ENCODE assay signal across 15 cellular contexts in the genomic region with DNA sequence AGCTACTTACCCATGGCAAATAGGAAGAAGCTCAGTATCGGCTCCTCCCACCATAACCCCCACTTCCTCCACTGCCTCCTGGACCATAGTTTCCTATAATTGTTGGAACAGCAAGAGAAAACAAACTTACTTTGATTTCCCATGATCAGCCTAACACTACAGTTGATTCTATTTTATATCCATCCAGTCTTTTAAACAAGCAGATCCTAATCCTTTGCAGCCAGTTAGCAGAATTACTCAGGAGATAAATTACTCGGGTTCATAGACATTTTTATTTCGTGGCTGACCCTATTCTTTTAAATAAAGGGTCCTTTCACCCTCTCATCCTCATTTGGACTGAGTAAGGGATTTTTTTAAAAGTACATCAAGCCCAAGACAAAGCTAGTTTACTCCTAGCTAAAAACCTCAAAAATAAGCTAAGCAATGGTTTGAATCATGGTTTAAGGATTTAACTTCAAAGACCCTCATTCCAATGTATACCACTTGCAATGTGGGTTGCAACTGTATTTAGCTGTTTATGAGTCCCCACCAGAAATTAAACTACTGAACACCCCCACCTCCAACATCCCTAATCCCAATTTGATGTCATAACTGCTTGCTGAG. TPM values are rescaled to one million over a fixed set of nuclear protein-coding genes. Genes with fewer than 3 reads are reported as not detected.
A peak's percentile ranks its signal among the peaks of the same experiment; 100 is the strongest.
DNase-seq lines count a peak whose midpoint lies in the region; ATAC-seq and TF ChIP-seq lines count a peak whose summit lies in the region.
"Had no signal": no experiment of that assay in that cellular context is flagged by ENCODE, and none has a peak within 500 bp of the region (broad histone marks: within the 10 kb centered on the region; RNA-seq: fewer than 3 reads in every experiment).

No MANE protein-coding gene starts in this region.

- intact Hi-C loops in mammary epithelial cell (cut with micrococcal nuclease): no loop called here

- no peak for ATAC-seq in activated T-cell treated with anti-CD3 and anti-CD28 coated beads, Interleukin-2, amount 50 U/mL, for 72 hours (replicated peaks in 1 of 2)
- ATAC-seq in stimulated activated memory B cell treated with anti-CD40 and anti-IgM and Interleukin-4, amounts not matched to agents 10 μg/mL and 1 μg/mL and 100 μg/mL, for 72 hours: no peak
- ATAC-seq: HCT116 had no signal

- H3K9ac ChIP-seq in OCI-LY1 (ENCODE audit: low read length) (no peak overlapping the region), mammary epithelial cell (ENCODE audit: insufficient read depth, low read length) (no peak overlapping the region)
- H3K9ac ChIP-seq: parathyroid adenoma had no signal

- dilution Hi-C loops in mammary epithelial cell (cut with HindIII; ENCODE audit: low sequenced_read_pairs): no loop called here

- no peaks in the 10 kb centered on the region for H3K27me3 ChIP-seq in OCI-LY1 (ENCODE audit: insufficient read depth, low read length)
- no peaks in the 10 kb centered on the region for H3K27me3 ChIP-seq in mammary epithelial cell (ENCODE audit: insufficient read depth, low read length)

- no TSS peak for BruUV-seq in mammary epithelial cell (replicated peaks; lab: Mats Ljungman, UMichigan)

- peak overlapping the region; percentile 8 for H3K27ac ChIP-seq in OCI-LY1 (ENCODE audit: low read depth, low read length, poor library complexity, severe bottlenecking)
- no peak overlapping the region for H3K27ac ChIP-seq in mammary epithelial cell (ENCODE audit: insufficient read depth, low read depth, low read length)
- H3K27ac ChIP-seq: coronary artery, parathyroid adenoma had no signal

- H4K20me1 ChIP-seq in OCI-LY1 (ENCODE audit: insufficient read depth, low read length): peaks cover 9% of the 10 kb centered on the region
- H4K20me1 ChIP-seq in mammary epithelial cell (ENCODE audit: insufficient read depth, low read length): peaks cover 47% of the 10 kb centered on the region

- H3K4me1 Mint-ChIP-seq in activated T-cell treated with anti-CD3 and anti-CD28 coated beads, Interleukin-2, amount 50 U/mL, for 72 hours (ENCODE audit: low read depth): peaks cover 99% of the 10 kb centered on the region
- H3K4me1 Mint-ChIP-seq in brain: peaks cover 78% of the 10 kb centered on the region
- H3K4me1 Mint-ChIP-seq in stimulated activated memory B cell treated with anti-CD40 and anti-IgM and Interleukin-4, amounts not matched to agents 10 μg/mL and 1 μg/mL and 100 μg/mL, for 72 hours: peaks cover 76% of the 10 kb centered on the region

- H3K27me3 Mint-ChIP-seq in activated T-cell treated with anti-CD3 and anti-CD28 coated beads, Interleukin-2, amount 50 U/mL, for 72 hours (ENCODE audit: low read depth): no peaks in the 10 kb centered on the region
- no peaks in the 10 kb centered on the region for H3K27me3 Mint-ChIP-seq in brain
- H3K27me3 Mint-ChIP-seq in stimulated activated memory B cell treated with anti-CD40 and anti-IgM and Interleukin-4, amounts not matched to agents 10 μg/mL and 1 μg/mL and 100 μg/mL, for 72 hours: no peaks in the 10 kb centered on the region

- 94% methylated on average over 3 of the region's 3 CpGs for WGBS in mammary epithelial cell (ENCODE audit: low coverage, missing lambda C conversion rate)

- peak overlapping the region; percentile 100 for H3K27ac Mint-ChIP-seq in activated T-cell treated with anti-CD3 and anti-CD28 coated beads, Interleukin-2, amount 50 U/mL, for 72 hours
- H3K27ac Mint-ChIP-seq in brain: peak overlapping the region in 3 of 5 experiments; percentile 25 to 87 (median 46)
- peak overlapping the region; percentile 87 for H3K27ac Mint-ChIP-seq in stimulated activated memory B cell treated with anti-CD40 and anti-IgM and Interleukin-4, amounts not matched to agents 10 μg/mL and 1 μg/mL and 100 μg/mL, for 72 hours

- H3K4me3 ChIP-seq in OCI-LY1 (ENCODE audit: low read depth, low read length, poor library complexity, severe bottlenecking) (no peak overlapping the region), mammary epithelial cell (replicated peaks in 1 of 3; ENCODE audit: insufficient read depth in 1 of 3, low read depth in 2 of 3, low read length in 3 of 3) (no peak overlapping the region)
- H3K4me3 ChIP-seq: coronary artery had no signal

- H3K9me2 ChIP-seq in OCI-LY1 (ENCODE audit: low read depth, low read length): no peaks in the 10 kb centered on the region

- no peak overlapping the region for H2AFZ ChIP-seq in OCI-LY1 (ENCODE audit: low read length)
- H2AFZ ChIP-seq in mammary epithelial cell (ENCODE audit: low read depth, low read length): no peak overlapping the region
- H2AFZ ChIP-seq: parathyroid adenoma had no signal

- no peaks in the 10 kb centered on the region for H3K9me3 Mint-ChIP-seq in activated T-cell treated with anti-CD3 and anti-CD28 coated beads, Interleukin-2, amount 50 U/mL, for 72 hours
- H3K9me3 Mint-ChIP-seq in brain: peaks cover 0 to 4% (median 0%) of the 10 kb centered on the region in 5 experiments
- H3K9me3 Mint-ChIP-seq in stimulated activated memory B cell treated with anti-CD40 and anti-IgM and Interleukin-4, amounts not matched to agents 10 μg/mL and 1 μg/mL and 100 μg/mL, for 72 hours: no peaks in the 10 kb centered on the region

- no peak overlapping the region for H3K4me2 ChIP-seq in OCI-LY1 (ENCODE audit: low read length)
- no peak overlapping the region for H3K4me2 ChIP-seq in mammary epithelial cell (ENCODE audit: insufficient read depth, low read depth, low read length)

- in situ Hi-C loops in mammary epithelial cell (cut with MboI; ENCODE audit: low sequenced_read_pairs in 2 of 2): loop anchor here in 1 of 2 donors (10.0 kb wide), 2 partner anchors 108 to 298 kb away; no protein-coding TSS in a partner anchor

- TF ChIP-seq CTCF in OCI-LY1 (IDR thresholded peaks at IDR 0.05; ENCODE audit: low read length) (no peak), brain (conservative IDR thresholded peaks at IDR 0.05) (no peak), mammary epithelial cell (conservative IDR thresholded peaks at IDR 0.05 in 1 of 2, IDR thresholded peaks at IDR 0.05 in 1 of 2; ENCODE audit: extremely low read depth in 1 of 2, insufficient read depth in 1 of 2, low read depth in 1 of 2, low read length in 2 of 2) (no peak)

- DNase-seq in activated T-cell treated with anti-CD3 and anti-CD28 coated beads, Interleukin-2, amount 50 U/mL, for 72 hours: no peak
- no peak for DNase-seq in activated T-cell treated with anti-CD3 and anti-CD28 coated beads, Interleukin-2, amount 50 U/mL, for 1 hour
- DNase-seq in D341Med (ENCODE audit: low spot score): no peak
- no peak for DNase-seq in EL
- no peak for DNase-seq in mammary epithelial cell
- DNase-seq: activated effector memory CD4-positive, alpha-beta T cell treated with Interleukin-2 at 50 U/mL for 16 hours; AML-193; NCI-H1092; stimulated activated CD4-positive, alpha-beta T cell treated with anti-CD3 and anti-CD28 coated beads, Interleukin-4, amount 100 ng/mL, for 1 hour had no signal

- no peaks in the 10 kb centered on the region for H3K9me3 ChIP-seq in OCI-LY1 (ENCODE audit: low read length)
- H3K9me3 ChIP-seq in mammary epithelial cell (replicated peaks; ENCODE audit: insufficient read depth, low read length): no peaks in the 10 kb centered on the region

- CTCF ChIA-PET in mammary epithelial cell (lab: Charles Lee; ENCODE audit: low non-redundant PET): no interaction called here

- H3K36me3 Mint-ChIP-seq in activated T-cell treated with anti-CD3 and anti-CD28 coated beads, Interleukin-2, amount 50 U/mL, for 72 hours (ENCODE audit: insufficient read depth in 2 of 2): peaks cover 33 to 79% of the 10 kb centered on the region in 2 donors
- peaks cover 89% of the 10 kb centered on the region for H3K36me3 Mint-ChIP-seq in brain
- H3K36me3 Mint-ChIP-seq in stimulated activated memory B cell treated with anti-CD40 and anti-IgM and Interleukin-4, amounts not matched to agents 10 μg/mL and 1 μg/mL and 100 μg/mL, for 72 hours: peaks cover 85% of the 10 kb centered on the region

- peaks cover 33% of the 10 kb centered on the region for H3K79me2 ChIP-seq in OCI-LY1 (ENCODE audit: insufficient read depth, low read length)
- H3K79me2 ChIP-seq in mammary epithelial cell (ENCODE audit: insufficient read depth, low read length): peaks cover 94% of the 10 kb centered on the region

- H3K4me1 ChIP-seq in OCI-LY1 (ENCODE audit: insufficient read depth, low read length, severe bottlenecking) (peaks cover 91% of the 10 kb centered on the region), mammary epithelial cell (ENCODE audit: insufficient read depth, low read length) (peaks cover 24% of the 10 kb centered on the region)

- H3K4me3 Mint-ChIP-seq in activated T-cell treated with anti-CD3 and anti-CD28 coated beads, Interleukin-2, amount 50 U/mL, for 72 hours: peak overlapping the region; percentile 91 to 96
- peak overlapping the region in 4 of 5 experiments; percentile 22 to 47 (median 35) for H3K4me3 Mint-ChIP-seq in brain
- peak overlapping the region; percentile 38 for H3K4me3 Mint-ChIP-seq in stimulated activated memory B cell treated with anti-CD40 and anti-IgM and Interleukin-4, amounts not matched to agents 10 μg/mL and 1 μg/mL and 100 μg/mL, for 72 hours

- H3K36me3 ChIP-seq in OCI-LY1 (ENCODE audit: insufficient read depth, low read length) (peaks cover 97% of the 10 kb centered on the region), mammary epithelial cell (ENCODE audit: insufficient read depth, low read length) (peaks cover 82% of the 10 kb centered on the region)

- peaks cover 82% of the 10 kb centered on the region for H3F3A ChIP-seq in OCI-LY1 (ENCODE audit: insufficient read depth, low read length)

RNA-seq across cellular contexts. Expression of gene HNRNPA2B1, which starts 8.0 kb away (rescaled TPM):
- 100 to 1,000 TPM; 439 to 483 TPM for total RNA-seq in activated T-cell treated with anti-CD3 and anti-CD28 coated beads, Interleukin-2, amount 50 U/mL, for 72 hours
- polyA plus RNA-seq in brain (ENCODE audit: insufficient read depth, low read depth, low replicate concordance): 772 TPM
- total RNA-seq in mammary epithelial cell: 100 to 1,000 TPM in 1 of 2 donors, 10 to 100 TPM in 1; 62.0 to 506 TPM
- polyA plus RNA-seq in mammary epithelial cell: 291 TPM
- polyA minus RNA-seq in mammary epithelial cell: 260 TPM

RNA-seq across cellular contexts. Expression of gene CBX3, which starts 9.0 kb away (rescaled TPM):
- 100 to 1,000 TPM; 201 to 221 TPM for total RNA-seq in activated T-cell treated with anti-CD3 and anti-CD28 coated beads, Interleukin-2, amount 50 U/mL, for 72 hours
- 89.7 TPM for polyA plus RNA-seq in brain (ENCODE audit: insufficient read depth, low read depth, low replicate concordance)
- 100 to 1,000 TPM in 1 of 2 donors, 10 to 100 TPM in 1; 67.5 to 154 TPM for total RNA-seq in mammary epithelial cell
- polyA plus RNA-seq in mammary epithelial cell: 77.3 TPM
- polyA minus RNA-seq in mammary epithelial cell: 25.3 TPM

RNA-seq across cellular contexts. Expression of gene NFE2L3, which starts 40.6 kb away (rescaled TPM):
- total RNA-seq in activated T-cell treated with anti-CD3 and anti-CD28 coated beads, Interleukin-2, amount 50 U/mL, for 72 hours: 10 to 100 TPM; 18.5 to 22.2 TPM
- polyA plus RNA-seq in brain (ENCODE audit: insufficient read depth, low read depth, low replicate concordance): 7.1 TPM
- total RNA-seq in mammary epithelial cell: 1 to 10 TPM; 5.4 to 8.3 TPM
- 6.8 TPM for polyA plus RNA-seq in mammary epithelial cell
- polyA minus RNA-seq in mammary epithelial cell: 9.5 TPM

Comparison
In these comparisons a context has a peak if more than half of its experiments do, and no peak if none do; other contexts are left out.
1. H3K27ac Mint-ChIP-seq: peak in every context shown above with its lines; median percentile 100 in activated T-cell treated with anti-CD3 and anti-CD28 coated beads, Interleukin-2, amount 50 U/mL, for 72 hours; 87 in stimulated activated memory B cell treated with anti-CD40 and anti-IgM and Interleukin-4, amounts not matched to agents 10 μg/mL and 1 μg/mL and 100 μg/mL, for 72 hours; 46 in brain.
2. H3K4me3 Mint-ChIP-seq: peak in every context shown above with its lines; median percentile 94 in activated T-cell treated with anti-CD3 and anti-CD28 coated beads, Interleukin-2, amount 50 U/mL, for 72 hours; 38 in stimulated activated memory B cell treated with anti-CD40 and anti-IgM and Interleukin-4, amounts not matched to agents 10 μg/mL and 1 μg/mL and 100 μg/mL, for 72 hours; 35 in brain.